Comparison of ENCODE assay signal across 24 cellular contexts in the genomic region with DNA sequence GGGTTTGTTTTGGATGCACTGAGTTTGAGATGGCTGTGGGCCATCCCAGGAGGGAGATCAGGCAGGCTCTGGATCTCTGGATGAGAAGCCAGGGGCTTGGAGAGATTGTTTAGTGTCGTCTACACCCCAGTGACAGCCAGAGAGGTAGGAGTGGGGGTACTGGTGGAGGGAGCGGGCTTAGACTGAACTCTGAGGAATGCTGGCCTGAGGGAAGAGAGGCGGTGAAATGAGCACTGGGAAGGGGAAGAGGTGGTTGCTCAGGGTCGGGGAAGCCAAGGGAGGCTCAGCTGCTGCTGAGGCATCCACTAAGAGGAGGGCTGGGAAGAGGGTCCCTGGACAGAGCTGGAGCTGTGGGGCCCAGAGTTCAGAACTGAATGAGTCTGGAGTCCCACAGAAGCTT. TPM values are rescaled to one million over a fixed set of nuclear protein-coding genes. Genes with fewer than 3 reads are reported as not detected.
"Had no signal": no experiment of that assay in that cellular context is flagged by ENCODE, and none has a peak within 500 bp of the region (broad histone marks: within the 10 kb centered on the region; RNA-seq: fewer than 3 reads in every experiment).

No MANE protein-coding gene starts in this region.

- H3K36me3 Mint-ChIP-seq: activated CD8-positive, alpha-beta memory T cell treated with anti-CD3 and anti-CD28 coated beads, Interleukin-2, amount 10 ng/mL, durations not matched to agents 7 days and 5 days; activated naive CD4-positive, alpha-beta T cell treated with anti-CD3 and anti-CD28 coated beads, Interleukin-2, amount 10 ng/mL, durations not matched to agents 7 days and 5 days; natural killer cell; stimulated activated naive B cell treated with anti-CD40 and anti-IgM and Interleukin-4, amounts not matched to agents 10 μg/mL and 1 μg/mL and 100 μg/mL, for 72 hours had no signal

- H3K9me3 Mint-ChIP-seq: activated CD4-positive, alpha-beta T cell treated with anti-CD3 and anti-CD28 coated beads, Interleukin-2, amount 10 ng/mL, durations not matched to agents 7 days and 5 days; activated CD8-positive, alpha-beta T cell treated with anti-CD3 and anti-CD28 coated beads for 36 hours; activated naive CD4-positive, alpha-beta T cell treated with anti-CD3 and anti-CD28 coated beads, Interleukin-2, amount 10 ng/mL, durations not matched to agents 7 days and 5 days; activated naive CD8-positive, alpha-beta T cell treated with anti-CD3 and anti-CD28 coated beads, Interleukin-2, amount 50 U/mL, for 24 hours; central memory CD8-positive, alpha-beta T cell; effector memory CD8-positive, alpha-beta T cell; natural killer cell; stimulated activated naive B cell treated with anti-CD40 and anti-IgM and Interleukin-4, amounts not matched to agents 10 μg/mL and 1 μg/mL and 100 μg/mL, for 72 hours had no signal

- H3K27ac Mint-ChIP-seq: activated CD4-positive, alpha-beta T cell treated with anti-CD3 and anti-CD28 coated beads, Interleukin-2, amount 10 ng/mL, durations not matched to agents 7 days and 5 days; activated CD8-positive, alpha-beta memory T cell treated with anti-CD3 and anti-CD28 coated beads, Interleukin-2, amount 10 ng/mL, durations not matched to agents 7 days and 5 days; activated CD8-positive, alpha-beta T cell treated with anti-CD3 and anti-CD28 coated beads for 36 hours; activated naive CD4-positive, alpha-beta T cell treated with anti-CD3 and anti-CD28 coated beads, Interleukin-2, amount 10 ng/mL, durations not matched to agents 7 days and 5 days; activated naive CD8-positive, alpha-beta T cell treated with anti-CD3 and anti-CD28 coated beads, Interleukin-2, amount 50 U/mL, for 24 hours; natural killer cell; stimulated activated naive B cell treated with anti-CD40 and anti-IgM and Interleukin-4, amounts not matched to agents 10 μg/mL and 1 μg/mL and 100 μg/mL, for 72 hours had no signal

- ATAC-seq: activated CD8-positive, alpha-beta memory T cell treated with anti-CD3 and anti-CD28 coated beads, Interleukin-2, amount 10 ng/mL, durations not matched to agents 7 days and 5 days; activated CD8-positive, alpha-beta T cell treated with anti-CD3 and anti-CD28 coated beads for 36 hours; activated naive CD8-positive, alpha-beta T cell treated with anti-CD3 and anti-CD28 coated beads, Interleukin-2, amount 50 U/mL, for 24 hours; effector memory CD8-positive, alpha-beta T cell; natural killer cell; stimulated activated naive B cell treated with anti-CD40 and anti-IgM and Interleukin-4, amounts not matched to agents 10 μg/mL and 1 μg/mL and 100 μg/mL, for 72 hours had no signal

- H3K4me3 Mint-ChIP-seq: activated CD4-positive, alpha-beta T cell treated with anti-CD3 and anti-CD28 coated beads, Interleukin-2, amount 10 ng/mL, durations not matched to agents 7 days and 5 days; activated CD8-positive, alpha-beta memory T cell treated with anti-CD3 and anti-CD28 coated beads, Interleukin-2, amount 10 ng/mL, durations not matched to agents 7 days and 5 days; activated CD8-positive, alpha-beta T cell treated with anti-CD3 and anti-CD28 coated beads for 36 hours; activated naive CD4-positive, alpha-beta T cell treated with anti-CD3 and anti-CD28 coated beads, Interleukin-2, amount 10 ng/mL, durations not matched to agents 7 days and 5 days; activated naive CD8-positive, alpha-beta T cell treated with anti-CD3 and anti-CD28 coated beads, Interleukin-2, amount 50 U/mL, for 24 hours; central memory CD8-positive, alpha-beta T cell; effector memory CD8-positive, alpha-beta T cell; natural killer cell; stimulated activated naive B cell treated with anti-CD40 and anti-IgM and Interleukin-4, amounts not matched to agents 10 μg/mL and 1 μg/mL and 100 μg/mL, for 72 hours had no signal

- DNase-seq: activated CD4-positive, alpha-beta T cell treated with anti-CD3 and anti-CD28 coated beads, Interleukin-2, amount 10 ng/mL, durations not matched to agents 7 days and 5 days; activated CD4-positive, CD25-positive, alpha-beta regulatory T cell treated with anti-CD3 and anti-CD28 coated beads, Interleukin-2, amount 50 U/mL, for 72 hours; activated CD8-positive, alpha-beta memory T cell treated with anti-CD3 and anti-CD28 coated beads, Interleukin-2, amount 10 ng/mL, durations not matched to agents 7 days and 5 days; activated CD8-positive, alpha-beta T cell treated with anti-CD3 and anti-CD28 coated beads for 36 hours; activated effector memory CD4-positive, alpha-beta T cell treated with anti-CD3 and anti-CD28 coated beads, Interleukin-2, amount 50 U/mL, for 16 hours; activated naive CD4-positive, alpha-beta T cell treated with anti-CD3 and anti-CD28 coated beads, Interleukin-2, amount 10 ng/mL, durations not matched to agents 7 days and 5 days; activated naive CD8-positive, alpha-beta T cell treated with anti-CD3 and anti-CD28 coated beads, Interleukin-2, amount 50 U/mL, for 24 hours; activated T-cell treated with anti-CD3 and anti-CD28 coated beads for 4 hours; brain microvascular endothelial cell; dorsolateral prefrontal cortex; effector memory CD8-positive, alpha-beta T cell; foreskin melanocyte; natural killer cell; nucleus accumbens; posterior cingulate gyrus; sigmoid colon; stimulated activated CD4-positive, alpha-beta T cell treated with anti-CD3 and anti-CD28 coated beads, Interleukin-15, amount 100 ng/mL, for 24 hours; stimulated activated naive B cell treated with anti-CD40 and anti-IgM and Interleukin-4, amounts not matched to agents 10 μg/mL and 1 μg/mL and 100 μg/mL, for 72 hours; T-helper 2 cell; transverse colon; uterus had no signal

- H3K27me3 Mint-ChIP-seq: activated CD4-positive, alpha-beta T cell treated with anti-CD3 and anti-CD28 coated beads, Interleukin-2, amount 10 ng/mL, durations not matched to agents 7 days and 5 days had no signal

- H3K4me1 Mint-ChIP-seq: activated CD4-positive, alpha-beta T cell treated with anti-CD3 and anti-CD28 coated beads, Interleukin-2, amount 10 ng/mL, durations not matched to agents 7 days and 5 days; activated CD8-positive, alpha-beta memory T cell treated with anti-CD3 and anti-CD28 coated beads, Interleukin-2, amount 10 ng/mL, durations not matched to agents 7 days and 5 days; activated naive CD4-positive, alpha-beta T cell treated with anti-CD3 and anti-CD28 coated beads, Interleukin-2, amount 10 ng/mL, durations not matched to agents 7 days and 5 days; activated naive CD8-positive, alpha-beta T cell treated with anti-CD3 and anti-CD28 coated beads, Interleukin-2, amount 50 U/mL, for 24 hours; central memory CD8-positive, alpha-beta T cell; natural killer cell had no signal

RNA-seq across cellular contexts. Expression of a gene that starts 23.6 kb away (rescaled TPM):
- total RNA-seq: activated CD4-positive, alpha-beta T cell treated with anti-CD3 and anti-CD28 coated beads, Interleukin-2, amount 10 ng/mL, durations not matched to agents 7 days and 5 days; activated CD8-positive, alpha-beta memory T cell treated with anti-CD3 and anti-CD28 coated beads, Interleukin-2, amount 10 ng/mL, durations not matched to agents 7 days and 5 days; endothelial cell of umbilical vein; natural killer cell had no signal

RNA-seq across cellular contexts. Expression of a gene that starts 50.6 kb away (rescaled TPM):
- total RNA-seq: activated CD4-positive, alpha-beta T cell treated with anti-CD3 and anti-CD28 coated beads, Interleukin-2, amount 10 ng/mL, durations not matched to agents 7 days and 5 days; activated CD8-positive, alpha-beta memory T cell treated with anti-CD3 and anti-CD28 coated beads, Interleukin-2, amount 10 ng/mL, durations not matched to agents 7 days and 5 days; activated CD8-positive, alpha-beta T cell treated with anti-CD3 and anti-CD28 coated beads for 36 hours had no signal

RNA-seq across cellular contexts. Expression of a gene that starts 51.6 kb away (rescaled TPM):
- total RNA-seq: activated CD4-positive, alpha-beta T cell treated with anti-CD3 and anti-CD28 coated beads, Interleukin-2, amount 10 ng/mL, durations not matched to agents 7 days and 5 days; activated CD8-positive, alpha-beta memory T cell treated with anti-CD3 and anti-CD28 coated beads, Interleukin-2, amount 10 ng/mL, durations not matched to agents 7 days and 5 days; activated CD8-positive, alpha-beta T cell treated with anti-CD3 and anti-CD28 coated beads for 36 hours; endothelial cell of umbilical vein; natural killer cell; sigmoid colon; temporal lobe had no signal
